In genomic region chr15:68842958-68843357, GRCh38 we compare ENCODE assay signal across 13 cellular contexts.
"Had no signal": no experiment of that assay in that cellular context is flagged by ENCODE, and none has a peak within 500 bp of the region (broad histone marks: within the 10 kb centered on the region; RNA-seq: fewer than 3 reads in every experiment).

No MANE protein-coding gene starts in this region.

- H3K27ac ChIP-seq: breast epithelium, lower lobe of right lung, prostate gland, right lobe of liver, upper lobe of right lung had no signal

- ATAC-seq: esophagus mucosa; stimulated activated memory B cell treated with anti-CD40 and anti-IgM and Interleukin-4, amounts not matched to agents 10 μg/mL and 1 μg/mL and 100 μg/mL, for 72 hours had no signal

- H3K9me3 Mint-ChIP-seq: activated naive CD8-positive, alpha-beta T cell treated with anti-CD3 and anti-CD28 coated beads for 36 hours; stimulated activated memory B cell treated with anti-CD40 and anti-IgM and Interleukin-4, amounts not matched to agents 10 μg/mL and 1 μg/mL and 100 μg/mL, for 72 hours had no signal

- H3K9me3 ChIP-seq: breast epithelium, lower lobe of right lung, prostate gland, right lobe of liver, upper lobe of right lung had no signal

- DNase-seq: activated CD4-positive, alpha-beta T cell treated with anti-CD3 and anti-CD28 coated beads, Interleukin-2, amount 50 U/mL, for 1 hour; activated gamma-delta T cell; activated naive CD8-positive, alpha-beta T cell treated with anti-CD3 and anti-CD28 coated beads for 36 hours; left cardiac atrium; lower lobe of right lung; midbrain; right lobe of liver; stimulated activated CD4-positive, alpha-beta T cell treated with anti-CD3 and anti-CD28 coated beads, Interleukin-1b, Interleukin-23, amount 100 ng/mL, for 48 hours; upper lobe of right lung had no signal

- H3K27ac Mint-ChIP-seq: activated naive CD8-positive, alpha-beta T cell treated with anti-CD3 and anti-CD28 coated beads for 36 hours; stimulated activated memory B cell treated with anti-CD40 and anti-IgM and Interleukin-4, amounts not matched to agents 10 μg/mL and 1 μg/mL and 100 μg/mL, for 72 hours had no signal

- H3K4me1 ChIP-seq: prostate gland, right lobe of liver, upper lobe of right lung had no signal

- H3K36me3 Mint-ChIP-seq: activated naive CD8-positive, alpha-beta T cell treated with anti-CD3 and anti-CD28 coated beads for 36 hours; stimulated activated memory B cell treated with anti-CD40 and anti-IgM and Interleukin-4, amounts not matched to agents 10 μg/mL and 1 μg/mL and 100 μg/mL, for 72 hours had no signal

- H3K36me3 ChIP-seq: breast epithelium, lower lobe of right lung, prostate gland, right lobe of liver, upper lobe of right lung had no signal
